Comparison of ENCODE assay signal across 10 cellular contexts in the genomic region with DNA sequence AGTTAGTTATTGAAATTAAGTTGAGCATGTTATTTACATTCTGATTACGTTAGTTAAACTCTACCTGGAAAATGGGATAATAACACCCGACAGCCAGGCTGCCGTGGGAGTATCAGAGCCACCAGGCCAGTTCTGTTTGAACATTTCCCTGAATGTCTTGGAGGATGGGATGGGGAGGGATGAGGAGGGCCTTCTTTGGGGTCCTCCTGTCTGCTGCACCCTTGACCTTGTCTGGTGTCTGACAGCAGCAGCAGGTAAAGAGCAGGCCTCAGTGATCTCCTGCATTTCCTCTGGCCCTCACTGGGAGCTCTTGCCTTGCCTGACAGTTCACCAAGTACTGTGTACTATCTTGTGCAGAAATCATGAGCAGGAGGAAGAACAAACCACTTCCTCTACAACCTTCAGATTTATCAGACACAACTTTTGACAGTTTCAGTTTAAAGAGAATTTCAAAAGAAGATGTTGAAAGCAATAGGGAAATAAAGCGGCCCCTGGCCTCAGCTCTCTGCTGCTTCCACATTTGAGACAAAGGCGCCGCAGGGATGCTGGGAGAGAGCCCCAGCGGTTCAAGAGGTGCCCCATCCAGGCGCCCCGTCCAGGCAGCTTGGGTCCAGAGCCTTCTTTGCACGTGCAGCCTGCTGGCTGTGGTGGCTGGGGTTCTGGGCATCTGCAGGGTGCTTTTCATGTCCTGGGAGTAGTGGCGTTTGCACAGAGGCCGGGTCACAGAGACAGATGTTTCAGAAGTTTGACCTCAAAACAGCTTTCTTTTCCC. TPM values are rescaled to one million over a fixed set of nuclear protein-coding genes. Genes with fewer than 3 reads are reported as not detected.
DNase-seq lines count a peak whose midpoint lies in the region; ATAC-seq, FAIRE-seq and TF ChIP-seq lines count a peak whose summit lies in the region.
"Had no signal": no experiment of that assay in that cellular context is flagged by ENCODE, and none has a peak within 500 bp of the region (broad histone marks: within the 10 kb centered on the region; RNA-seq: fewer than 3 reads in every experiment).

No MANE protein-coding gene starts in this region.

- WGBS in heart left ventricle, 4 donors, result 64 to 77% (median 75%) methylated on average over 12 of the region's 12 CpGs

- TF ChIP-seq CTCF in heart left ventricle (IDR thresholded peaks at IDR 0.05), result no peak
- TF ChIP-seq CTCF in vagina (IDR thresholded peaks at IDR 0.05), result no peak
- no peak for TF ChIP-seq CTCF in ascending aorta (IDR thresholded peaks at IDR 0.05)

- TF ChIP-seq POLR2A in heart left ventricle (IDR thresholded peaks at IDR 0.05) (no peak), vagina (IDR thresholded peaks at IDR 0.05) (no peak)

- no peaks in the 10 kb centered on the region for H3K9me3 Mint-ChIP-seq in T-helper 1 cell treated with Interleukin-12 subunit alpha and Interleukin-12 subunit beta and Interleukin-4 antibody, amounts not matched to agents 30 μg/mL and 1 μg/mL, for 36 hours

- H3K27me3 ChIP-seq in heart left ventricle, result no peaks in the 10 kb centered on the region
- H3K27me3 ChIP-seq in vagina, result no peaks in the 10 kb centered on the region
- no peaks in the 10 kb centered on the region for H3K27me3 ChIP-seq in ascending aorta

- peak overlapping the region; percentile 73 for H3K4me3 Mint-ChIP-seq in T-helper 1 cell treated with Interleukin-12 subunit alpha and Interleukin-12 subunit beta and Interleukin-4 antibody, amounts not matched to agents 30 μg/mL and 1 μg/mL, for 36 hours

- peak; percentile 19 for DNase-seq in activated naive CD4-positive, alpha-beta T cell treated with Interleukin-2 at 50 U/mL for 16 hours
- DNase-seq in activated naive CD4-positive, alpha-beta T cell treated with anti-CD3 and anti-CD28 coated beads, Interleukin-2, amount 50 U/mL, for 16 hours, result no peak
- DNase-seq in heart left ventricle, result peak in 2 of 5 donors; percentile 26 to 58
- no peak for DNase-seq in vagina (ENCODE audit: extremely low spot score in 2 of 2)
- no peak for DNase-seq in ascending aorta (ENCODE audit: low spot score in 2 of 2)
- no peak for DNase-seq in urothelium cell line (ENCODE audit: low spot score)

- H3K27ac ChIP-seq in heart left ventricle (peak overlapping the region in 4 of 12 donors; percentile 39 to 92 (median 42)), vagina (peak overlapping the region; percentile 10), ascending aorta (no peak overlapping the region)
- H3K27ac ChIP-seq: C4-2B had no signal

- peak overlapping the region; percentile 91 for H3K27ac Mint-ChIP-seq in T-helper 1 cell treated with Interleukin-12 subunit alpha and Interleukin-12 subunit beta and Interleukin-4 antibody, amounts not matched to agents 30 μg/mL and 1 μg/mL, for 36 hours

- H3K4me3 ChIP-seq in heart left ventricle, result peak overlapping the region in 1 of 12 donors; percentile 41
- H3K4me3 ChIP-seq in vagina, result no peak overlapping the region
- no peak overlapping the region for H3K4me3 ChIP-seq in ascending aorta

- FAIRE-seq in urothelium cell line (lab: Jason Lieb, UNC), result no peak
- FAIRE-seq: keratinocyte had no signal

- no peaks in the 10 kb centered on the region for H3K27me3 Mint-ChIP-seq in T-helper 1 cell treated with Interleukin-12 subunit alpha and Interleukin-12 subunit beta and Interleukin-4 antibody, amounts not matched to agents 30 μg/mL and 1 μg/mL, for 36 hours (ENCODE audit: low read depth)

- H3K36me3 ChIP-seq in heart left ventricle (peaks cover 0 to 8% (median 0%) of the 10 kb centered on the region in 9 donors), vagina (no peaks in the 10 kb centered on the region), ascending aorta (no peaks in the 10 kb centered on the region)

- H3K9me3 ChIP-seq in heart left ventricle (no peaks in the 10 kb centered on the region), vagina (no peaks in the 10 kb centered on the region), ascending aorta (no peaks in the 10 kb centered on the region)

- intact Hi-C loops in heart left ventricle (cut with DNase I) (no loop called here), vagina (cut with DNase I) (no loop called here), ascending aorta (cut with DNase I) (no loop called here)

- ATAC-seq in HG03103 (IDR thresholded peaks at IDR 0.05; ENCODE audit: low read depth, unreplicated experiment) (peak; percentile 85), heart left ventricle (peak in 3 of 4 donors; percentile 39 to 66 (median 42))

- peaks cover 41% of the 10 kb centered on the region for H3K4me1 Mint-ChIP-seq in T-helper 1 cell treated with Interleukin-12 subunit alpha and Interleukin-12 subunit beta and Interleukin-4 antibody, amounts not matched to agents 30 μg/mL and 1 μg/mL, for 36 hours (ENCODE audit: low read depth)

- H3K4me1 ChIP-seq in heart left ventricle (peaks cover 0 to 99% (median 30%) of the 10 kb centered on the region in 12 donors), vagina (peaks cover 71% of the 10 kb centered on the region), ascending aorta (peaks cover 0 to 7% of the 10 kb centered on the region in 2 donors)

- peaks cover 18% of the 10 kb centered on the region for H3K36me3 Mint-ChIP-seq in T-helper 1 cell treated with Interleukin-12 subunit alpha and Interleukin-12 subunit beta and Interleukin-4 antibody, amounts not matched to agents 30 μg/mL and 1 μg/mL, for 36 hours (ENCODE audit: low read depth)

RNA-seq across cellular contexts. Expression of gene CMIP, which starts 25.3 kb away (rescaled TPM):
- total RNA-seq in heart left ventricle (10 to 100 TPM in 6 of 9 donors, 1 to 10 TPM in 3; 7.6 to 48.8 (median 16.3) TPM), vagina (66.3 TPM), ascending aorta (110 TPM)
- polyA plus RNA-seq in heart left ventricle, result 1 to 10 TPM; 4.1 to 9.2 TPM
